In genomic region chr7:33109758-33110238, GRCh38 we compare ENCODE assay signal across 8 cellular contexts. TPM values are rescaled to one million over a fixed set of nuclear protein-coding genes. Genes with fewer than 3 reads are reported as not detected.
DNase-seq lines count a peak whose midpoint lies in the region; ATAC-seq and TF ChIP-seq lines count a peak whose summit lies in the region.

No MANE protein-coding gene starts in this region.

- no peaks in the 10 kb centered on the region for H3K9me3 ChIP-seq in HUES48 (ENCODE audit: control insufficient read depth, insufficient read depth, low read length)
- no peaks in the 10 kb centered on the region for H3K9me3 ChIP-seq in hepatocyte (ENCODE audit: low read depth)
- H3K9me3 ChIP-seq in smooth muscle cell (replicated peaks; ENCODE audit: low read depth): no peaks in the 10 kb centered on the region

- no peaks in the 10 kb centered on the region for H3K9me2 ChIP-seq in hepatocyte (replicated peaks; ENCODE audit: insufficient read depth)

- H3K27me3 Mint-ChIP-seq in CD14-positive monocyte (ENCODE audit: low read depth in 3 of 3): peaks cover 15 to 19% (median 19%) of the 10 kb centered on the region in 3 donors

- H2AFZ ChIP-seq in hepatocyte (peak overlapping the region; percentile 83), smooth muscle cell (ENCODE audit: low read depth) (peak overlapping the region; percentile 97)

- no peak for DNase-seq in CD14-positive monocyte (ENCODE audit: low spot score)
- DNase-seq in hepatocyte (ENCODE audit: low spot score): no peak
- no peak for DNase-seq in smooth muscle cell (lab: John Stamatoyannopoulos, UW; ENCODE audit: unreplicated experiment)
- DNase-seq in NCI-H82 (lab: John Stamatoyannopoulos, UW): no peak

- intact Hi-C loops in CD14-positive monocyte (cut with micrococcal nuclease): loop anchor here in 1 of 2 donors (5.0 kb wide), 1 partner anchor 47 kb away; the partner anchor contains the start of gene NT5C3A

- peak overlapping the region; percentile 76 to 78 for H3K4me3 Mint-ChIP-seq in CD14-positive monocyte

- peaks cover 0 to 1% of the 10 kb centered on the region in 2 donors for H3K36me3 Mint-ChIP-seq in CD14-positive monocyte

- H3K4me1 Mint-ChIP-seq in CD14-positive monocyte: peaks cover 27% of the 10 kb centered on the region

- H3K9ac ChIP-seq in HUES48 (ENCODE audit: low read depth, low read length): no peak overlapping the region
- H3K9ac ChIP-seq in smooth muscle cell (ENCODE audit: low read depth): peak overlapping the region; percentile 56

- H3K36me3 ChIP-seq in HUES48 (ENCODE audit: control insufficient read depth, insufficient read depth, low read length) (no peaks in the 10 kb centered on the region), hepatocyte (replicated peaks; ENCODE audit: insufficient read depth, low read depth) (no peaks in the 10 kb centered on the region), smooth muscle cell (ENCODE audit: low read depth) (no peaks in the 10 kb centered on the region)

- H3F3A ChIP-seq in smooth muscle cell (ENCODE audit: low read depth): no peaks in the 10 kb centered on the region

- TF ChIP-seq CTCF in CD14-positive monocyte (IDR thresholded peaks at IDR 0.05): no peak
- no peak for TF ChIP-seq CTCF in WI38 (IDR thresholded peaks at IDR 0.05; ENCODE audit: low read depth, low read length)
- TF ChIP-seq CTCF in hepatocyte (IDR thresholded peaks at IDR 0.05; ENCODE audit: poor library complexity): peak; percentile 10
- TF ChIP-seq CTCF in smooth muscle cell (IDR thresholded peaks at IDR 0.05; ENCODE audit: borderline replicate concordance, insufficient read depth, poor library complexity, severe bottlenecking): no peak

- H3K4me3 ChIP-seq in HUES48 (ENCODE audit: low read depth, low read length) (peak overlapping the region; percentile 82), WI38 (ENCODE audit: low read depth, low read length) (peak overlapping the region; percentile 85), hepatocyte (peak overlapping the region; percentile 32), smooth muscle cell (peak overlapping the region; percentile 95)

- H3K9me3 Mint-ChIP-seq in CD14-positive monocyte: peaks cover 0 to 2% (median 0%) of the 10 kb centered on the region in 7 donors

- H3K4me2 ChIP-seq in hepatocyte: peak overlapping the region; percentile 81
- peak overlapping the region; percentile 93 for H3K4me2 ChIP-seq in smooth muscle cell

- H3K27ac Mint-ChIP-seq in CD14-positive monocyte: no peak overlapping the region

- ATAC-seq in HG03045 (IDR thresholded peaks at IDR 0.05; ENCODE audit: unreplicated experiment) (no peak), HG03571 (IDR thresholded peaks at IDR 0.05; ENCODE audit: unreplicated experiment) (no peak)

- H3K79me2 ChIP-seq in hepatocyte: peaks cover 42% of the 10 kb centered on the region
- peaks cover 42% of the 10 kb centered on the region for H3K79me2 ChIP-seq in smooth muscle cell (ENCODE audit: low read depth)

- H3K4me1 ChIP-seq in HUES48 (ENCODE audit: control insufficient read depth, insufficient read depth, low read length) (peaks cover 16% of the 10 kb centered on the region; the same call in 1 of the 2 replicates), hepatocyte (ENCODE audit: insufficient read depth) (peaks cover 11% of the 10 kb centered on the region), smooth muscle cell (ENCODE audit: low read depth) (peaks cover 20% of the 10 kb centered on the region)

- H3K27ac ChIP-seq in HUES48 (ENCODE audit: low read depth, low read length): no peak overlapping the region
- peak overlapping the region; percentile 58 for H3K27ac ChIP-seq in hepatocyte
- H3K27ac ChIP-seq in smooth muscle cell (ENCODE audit: low read depth): no peak overlapping the region

- 38% methylated on average over 11 of the region's 11 CpGs for WGBS in hepatocyte (ENCODE audit: low lambda C conversion rate, missing lambda C conversion rate)
- WGBS in smooth muscle cell (ENCODE audit: low lambda C conversion rate): 37% methylated on average over 11 of the region's 11 CpGs

- H3K27me3 ChIP-seq in HUES48 (ENCODE audit: control insufficient read depth, insufficient read depth, low read length): peaks cover 5% of the 10 kb centered on the region; the same call in 1 of the 2 replicates
- no peaks in the 10 kb centered on the region for H3K27me3 ChIP-seq in hepatocyte
- H3K27me3 ChIP-seq in smooth muscle cell (ENCODE audit: low read depth): no peaks in the 10 kb centered on the region

- peaks cover 22% of the 10 kb centered on the region for H4K20me1 ChIP-seq in hepatocyte (ENCODE audit: insufficient read depth, poor library complexity, severe bottlenecking)
- peaks cover 33% of the 10 kb centered on the region for H4K20me1 ChIP-seq in smooth muscle cell (ENCODE audit: low read depth)

RNA-seq across cellular contexts. Expression of gene RP9, which starts 0.6 kb away (rescaled TPM):
- polyA plus RNA-seq in CD14-positive monocyte (1 to 10 TPM; 6.5 to 8.7 TPM), hepatocyte (18.0 and 18.7 TPM in 2 replicates), smooth muscle cell (23.3 and 28.3 TPM in 2 replicates)
- total RNA-seq in hepatocyte (7.9 and 12.5 TPM in 2 replicates), smooth muscle cell (15.3 and 23.9 TPM in 2 replicates)

RNA-seq across cellular contexts. Expression of gene BBS9, which starts 19.6 kb away (rescaled TPM):
- 1 to 10 TPM; 6.8 to 7.5 TPM for polyA plus RNA-seq in CD14-positive monocyte
- total RNA-seq in hepatocyte: 12.3 and 13.1 TPM in 2 replicates
- polyA plus RNA-seq in hepatocyte: 10.1 and 10.5 TPM in 2 replicates
- 19.6 and 25.5 TPM in 2 replicates for total RNA-seq in smooth muscle cell
- 12.8 and 13.4 TPM in 2 replicates for polyA plus RNA-seq in smooth muscle cell

RNA-seq across cellular contexts. Expression of gene NT5C3A, which starts 47.2 kb away (rescaled TPM):
- polyA plus RNA-seq in CD14-positive monocyte (10 to 100 TPM; 29.5 to 37.7 TPM), hepatocyte (18.8 and 21.2 TPM in 2 replicates), smooth muscle cell (12.9 and 17.7 TPM in 2 replicates)
- total RNA-seq in hepatocyte (38.0 and 39.2 TPM in 2 replicates), smooth muscle cell (16.5 and 25.4 TPM in 2 replicates)

Comparison
In these comparisons a context has a peak if more than half of its experiments do, and no peak if none do; other contexts are left out.
1. H3K4me3 ChIP-seq: peak in every context shown above with its lines; median percentile 95 in smooth muscle cell; 85 in WI38; 82 in HUES48; 32 in hepatocyte.